Comparison of ENCODE assay signal across 10 cellular contexts in the genomic region with DNA sequence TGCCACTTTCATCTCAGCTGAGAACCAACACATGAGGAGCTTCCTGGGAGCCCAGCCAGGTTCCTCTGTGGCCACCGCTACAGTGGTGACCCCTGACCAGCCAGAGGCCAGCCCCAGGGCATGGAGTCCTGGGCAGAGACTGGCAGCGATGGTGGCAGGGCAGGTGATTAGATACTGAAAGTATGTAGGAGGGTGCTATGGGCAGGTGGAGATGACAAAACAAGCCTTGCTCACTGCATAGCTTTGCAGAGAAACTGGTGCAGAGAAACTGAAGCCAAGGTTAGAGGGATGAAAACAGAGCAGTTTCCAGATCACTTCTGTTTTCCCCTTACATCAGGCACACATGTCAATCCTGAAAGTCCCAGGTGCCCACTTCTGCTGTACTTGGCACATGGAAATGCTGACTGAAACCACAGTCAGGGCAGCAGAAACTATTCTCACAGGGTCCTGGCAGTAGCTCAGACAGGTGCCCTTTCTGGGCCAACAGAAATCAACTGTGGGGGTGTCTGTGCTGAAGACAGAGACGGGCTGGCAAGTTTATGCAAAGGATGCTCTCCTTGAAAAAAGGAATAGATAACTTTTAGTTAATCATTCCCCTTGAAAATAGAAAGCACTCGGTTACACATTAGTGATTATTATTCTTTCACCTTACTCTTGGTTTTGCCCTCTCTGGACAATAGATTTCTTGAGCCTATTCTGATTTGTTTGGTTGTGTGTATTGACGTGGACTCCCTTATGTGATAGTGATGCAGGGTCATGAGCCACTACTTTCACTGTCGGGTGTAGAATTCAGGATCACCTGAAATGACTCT.
DNase-seq lines count a peak whose midpoint lies in the region; ATAC-seq, FAIRE-seq and TF ChIP-seq lines count a peak whose summit lies in the region.
"Had no signal": no experiment of that assay in that cellular context is flagged by ENCODE, and none has a peak within 500 bp of the region (broad histone marks: within the 10 kb centered on the region; RNA-seq: fewer than 3 reads in every experiment).

No MANE protein-coding gene starts in this region.

- no peaks in the 10 kb centered on the region for H3K9me2 ChIP-seq in GM23248 (ENCODE audit: insufficient read depth)

- no peaks in the 10 kb centered on the region for H3K36me3 ChIP-seq in bronchial epithelial cell (ENCODE audit: control insufficient read depth, insufficient read depth, low read length)
- no peaks in the 10 kb centered on the region for H3K36me3 ChIP-seq in BE2C
- H3K36me3 ChIP-seq in GM23248 (ENCODE audit: low read depth): no peaks in the 10 kb centered on the region

- no peak overlapping the region for H3K9ac ChIP-seq in GM23248

- ATAC-seq in GM19397 (IDR thresholded peaks at IDR 0.05; ENCODE audit: unreplicated experiment) (peak; percentile 91), HG03135 (IDR thresholded peaks at IDR 0.05; ENCODE audit: unreplicated experiment) (peak; percentile 84), left cardiac atrium (no peak)

- in situ Hi-C loops in GM23248 (cut with MboI): no loop called here

- H3K27ac ChIP-seq in GM23248: no peak overlapping the region

- no peak for FAIRE-seq in bronchial epithelial cell (lab: Jason Lieb, UNC)

- intact Hi-C loops in left cardiac atrium (cut with DNase I): no loop called here

- H3K4me1 ChIP-seq in BE2C: no peaks in the 10 kb centered on the region
- peaks cover 9% of the 10 kb centered on the region; the same call in 1 of the 2 replicates for H3K4me1 ChIP-seq in GM23248 (ENCODE audit: insufficient read depth)

- no peak overlapping the region for H3K4me2 ChIP-seq in GM23248 (ENCODE audit: unreplicated experiment)

- no peak for TF ChIP-seq CTCF in bronchial epithelial cell (IDR thresholded peaks at IDR 0.05; ENCODE audit: insufficient read depth, low read length, severe bottlenecking)
- TF ChIP-seq CTCF in BE2C (IDR thresholded peaks at IDR 0.05; ENCODE audit: low read depth, low read length): no peak

- H3K27me3 ChIP-seq in bronchial epithelial cell (ENCODE audit: control insufficient read depth, insufficient read depth, low read length) (no peaks in the 10 kb centered on the region), BE2C (no peaks in the 10 kb centered on the region), GM23248 (replicated peaks; ENCODE audit: insufficient read depth) (no peaks in the 10 kb centered on the region)

- H3F3A ChIP-seq in GM23248 (ENCODE audit: insufficient read depth): peaks cover 6% of the 10 kb centered on the region; the same call in 1 of the 2 replicates

- H3K9me3 ChIP-seq in BE2C (no peaks in the 10 kb centered on the region), GM23248 (ENCODE audit: low read depth) (no peaks in the 10 kb centered on the region)

- H3K79me2 ChIP-seq in GM23248 (ENCODE audit: insufficient read depth): no peaks in the 10 kb centered on the region

- H2AFZ ChIP-seq in GM23248: no peak overlapping the region

- DNase-seq in ELF-1 (ENCODE audit: low read depth, low spot score): peak; percentile 13
- DNase-seq in bronchial epithelial cell (ENCODE audit: low read depth): peak; percentile 43
- DNase-seq in BE2C: no peak
- DNase-seq in UCSD-AML1 (lab: John Stamatoyannopoulos, UW; ENCODE audit: unreplicated experiment): no peak
- no peak for DNase-seq in GM23248
- no peak for DNase-seq in left cardiac atrium
- DNase-seq: effector CD8-positive, alpha-beta T cell; naive B cell had no signal

- WGBS in GM23248 (ENCODE audit: low coverage in 1 of 2, low lambda C conversion rate in 2 of 2, missing lambda C conversion rate in 2 of 2), 2 experiments: 84 to 86% methylated on average over 6 of the region's 6 CpGs

- no peaks in the 10 kb centered on the region for H4K20me1 ChIP-seq in GM23248 (ENCODE audit: insufficient read depth)

- no peak overlapping the region for H3K4me3 ChIP-seq in bronchial epithelial cell (ENCODE audit: low read depth, low read length)
- no peak overlapping the region for H3K4me3 ChIP-seq in BE2C (ENCODE audit: low read depth, low read length)
- H3K4me3 ChIP-seq in GM23248: no peak overlapping the region

Comparison
In these comparisons a context has a peak if more than half of its experiments do, and no peak if none do; other contexts are left out.
1. DNase-seq: peak in ELF-1 (single experiment) and bronchial epithelial cell (single experiment); none in BE2C (single experiment), UCSD-AML1 (single experiment), GM23248 (single experiment) and left cardiac atrium (single experiment).
2. ATAC-seq: peak in GM19397 (single experiment) and HG03135 (single experiment); none in left cardiac atrium (0 of 2).